ENCODE assay signal across 17 cellular contexts in the genomic region with DNA sequence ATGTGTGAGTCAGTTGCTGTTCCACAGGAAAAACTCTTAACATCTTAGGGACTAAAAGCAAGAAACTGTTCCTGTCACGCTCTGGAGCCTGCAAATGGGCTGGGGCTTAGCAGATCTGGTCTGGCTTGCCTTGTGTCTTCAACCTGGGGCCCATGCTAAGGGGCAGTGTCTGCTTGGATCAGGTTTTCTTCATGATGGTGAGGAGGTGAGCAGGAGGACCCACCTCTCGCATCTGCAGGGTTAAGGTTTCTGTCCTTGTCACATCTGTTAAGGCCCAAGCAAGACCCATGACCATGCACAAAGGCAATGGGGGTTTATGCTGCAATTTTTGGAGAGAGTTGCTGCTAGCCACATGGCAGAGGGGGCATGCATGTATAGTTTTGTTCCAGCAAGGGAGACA. TPM values are rescaled to one million over a fixed set of nuclear protein-coding genes. Genes with fewer than 3 reads are reported as not detected.
"Had no signal": no experiment of that assay in that cellular context is flagged by ENCODE, and none has a peak within 500 bp of the region (broad histone marks: within the 10 kb centered on the region; RNA-seq: fewer than 3 reads in every experiment).

No MANE protein-coding gene starts in this region.

RNA-seq across cellular contexts. Expression of gene CST1, which starts 8.8 kb away (rescaled TPM):
- total RNA-seq: activated B cell treated with CpG ODN at 0.5 μM for 24 hours; activated CD4-positive, alpha-beta memory T cell treated with anti-CD3 and anti-CD28 coated beads for 36 hours; activated CD4-positive, alpha-beta T cell treated with anti-CD3 and anti-CD28 coated beads, Interleukin-2, amount 10 ng/mL, durations not matched to agents 24 days and 14 days; activated CD8-positive, alpha-beta memory T cell treated with anti-CD3 and anti-CD28 coated beads for 36 hours; activated CD8-positive, alpha-beta T cell treated with anti-CD3 and anti-CD28 coated beads for 36 hours; activated naive CD4-positive, alpha-beta T cell treated with anti-CD3 and anti-CD28 coated beads for 36 hours; activated naive CD4-positive, alpha-beta T cell treated with anti-CD3 and anti-CD28 coated beads, Interleukin-2, amount 50 U/mL, for 72 hours; activated naive CD8-positive, alpha-beta T cell treated with anti-CD3 and anti-CD28 coated beads for 36 hours; activated T-cell treated with anti-CD3 and anti-CD28 coated beads, Interleukin-2, amount 50 U/mL, for 4 hours; activated T-cell treated with anti-CD3 and anti-CD28 coated beads, Interleukin-2, amount 50 U/mL, for 72 hours; activated T-helper 1 cell treated with anti-CD3 and anti-CD28 coated beads, Interleukin-12 subunit alpha, Interleukin-12 subunit beta, Interleukin-2, Interleukin-4 antibody, amounts not matched to agents 30 ng/mL and 10 ng/mL and 1 ng/mL, durations not matched to agents 14 hours and 24 hours and 36 hours; activated T-helper 17 cell treated with anti-CD3 and anti-CD28 coated beads, Interleukin-2, amount 50 U/mL, for 72 hours; astrocyte; body of pancreas; breast epithelium; cardiac septum had no signal
- polyA plus RNA-seq: aorta had no signal
